Comparison of ENCODE assay signal across 15 cellular contexts in the genomic region with DNA sequence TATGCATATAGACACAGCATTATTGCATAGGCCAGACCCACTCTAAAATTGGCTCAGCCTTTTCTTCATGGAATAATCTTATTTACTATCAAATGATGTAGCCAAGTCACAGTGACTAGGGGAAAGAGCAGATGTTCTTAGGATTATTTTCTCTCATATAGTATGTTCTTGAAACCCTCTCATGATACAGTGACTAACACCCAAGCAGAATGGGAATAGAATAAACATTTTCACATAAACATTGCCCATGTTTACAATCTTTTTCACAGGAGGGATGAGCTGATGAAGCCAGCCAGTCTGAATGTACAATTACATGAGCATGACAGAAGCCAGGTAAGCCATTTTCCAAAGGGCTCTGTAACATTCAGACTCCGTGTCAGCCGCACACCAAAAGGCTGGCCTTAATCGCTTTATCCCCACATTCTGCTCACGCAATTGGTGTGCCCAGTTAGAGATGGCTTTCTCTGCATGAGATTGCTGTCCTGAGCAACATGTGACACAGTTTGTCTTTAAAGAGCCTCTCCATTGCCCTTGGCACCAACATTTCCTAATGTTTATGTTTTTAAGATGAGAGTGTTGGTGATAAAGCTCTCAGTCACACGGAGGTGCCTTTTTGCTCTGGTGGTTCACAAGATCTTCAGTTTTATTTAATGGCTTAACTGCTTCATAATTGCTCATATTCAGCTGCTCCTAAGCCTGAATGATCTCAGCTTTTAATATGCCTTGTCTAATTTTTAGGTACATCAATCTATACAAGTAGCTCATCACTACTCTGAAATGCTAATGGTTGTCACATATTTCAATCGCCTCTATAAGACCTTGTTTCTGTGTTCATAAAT.
DNase-seq lines count a peak whose midpoint lies in the region; ATAC-seq and TF ChIP-seq lines count a peak whose summit lies in the region.
"Had no signal": no experiment of that assay in that cellular context is flagged by ENCODE, and none has a peak within 500 bp of the region (broad histone marks: within the 10 kb centered on the region; RNA-seq: fewer than 3 reads in every experiment).

No MANE protein-coding gene starts in this region.

- no peaks in the 10 kb centered on the region for H3K27me3 ChIP-seq in neuronal stem cell (ENCODE audit: control insufficient read depth in 3 of 3, insufficient read depth in 3 of 3, low read depth in 1 of 3, low read length in 3 of 3)
- H3K27me3 ChIP-seq: tibial nerve had no signal

- H3K4me3 ChIP-seq in LNCaP clone FGC (ENCODE audit: low read depth, low read length) (no peak overlapping the region), neuronal stem cell (ENCODE audit: low read length in 2 of 2) (no peak overlapping the region)
- H3K4me3 ChIP-seq: tibial nerve had no signal

- H3K4me1 ChIP-seq in neuronal stem cell (ENCODE audit: control insufficient read depth in 2 of 2, insufficient read depth in 1 of 2, low read depth in 1 of 2, low read length in 2 of 2): peaks cover 2 to 10% of the 10 kb centered on the region in 2 donors
- H3K4me1 ChIP-seq: tibial nerve had no signal

- H2BK120ac ChIP-seq in neuronal stem cell (ENCODE audit: low read depth, low read length): no peak overlapping the region

- no peak overlapping the region for H3K4me2 ChIP-seq in neuronal stem cell (ENCODE audit: insufficient read depth, low read length, poor library complexity, severe bottlenecking)

- H3K79me1 ChIP-seq in neuronal stem cell (ENCODE audit: low read depth, low read length): no peaks in the 10 kb centered on the region

- no peak overlapping the region for H4K8ac ChIP-seq in neuronal stem cell (ENCODE audit: low read depth, low read length)

- ATAC-seq in HG02623 (IDR thresholded peaks at IDR 0.05; ENCODE audit: unreplicated experiment): no peak
- ATAC-seq: Right ventricle myocardium inferior had no signal

- peaks cover 0 to under 1% of the 10 kb centered on the region in 2 donors for H3K9me3 ChIP-seq in neuronal stem cell (replicated peaks in 1 of 2; ENCODE audit: control insufficient read depth in 2 of 2, insufficient read depth in 1 of 2, low read depth in 1 of 2, low read length in 2 of 2)
- H3K9me3 ChIP-seq: tibial nerve had no signal

- no peak overlapping the region for H2BK15ac ChIP-seq in neuronal stem cell (ENCODE audit: low read length)

- H2BK12ac ChIP-seq in neuronal stem cell (ENCODE audit: low read length): no peak overlapping the region

- peak; percentile 73 for DNase-seq in LNCaP clone FGC (ENCODE audit: low read depth)
- peak; percentile 79 for DNase-seq in NCI-H2029 treated with DMSO at 0.1 percent for 48 hours (lab: John Stamatoyannopoulos, UW)
- DNase-seq in NCI-H774 (lab: John Stamatoyannopoulos, UW): peak; percentile 84
- no peak for DNase-seq in neuronal stem cell (ENCODE audit: low spot score)
- no peak for DNase-seq in amygdala (lab: John Stamatoyannopoulos, UW)
- DNase-seq in GM13976 (ENCODE audit: low spot score): no peak
- DNase-seq: activated CD4-positive, alpha-beta T cell treated with anti-CD3 and anti-CD28 coated beads, Interleukin-2, amount 50 U/mL, for 1 hour; activated naive CD4-positive, alpha-beta T cell treated with Interleukin-2 at 50 U/mL for 16 hours; AML-193; anterior cingulate cortex; NCI-H226; stimulated activated CD4-positive, alpha-beta T cell treated with anti-CD3 and anti-CD28 coated beads, Interleukin-2, amount 100 ng/mL, for 24 hours had no signal

- in situ Hi-C loops in GM13976 (cut with MboI; ENCODE audit: low sequenced_read_pairs, unreplicated experiment): no loop called here

- peak overlapping the region; percentile 46 for H2AFZ ChIP-seq in neuronal stem cell (ENCODE audit: low read length)

- no peak overlapping the region for H4K91ac ChIP-seq in neuronal stem cell (ENCODE audit: low read depth, low read length, poor library complexity)

- no peaks in the 10 kb centered on the region for H3K36me3 ChIP-seq in neuronal stem cell (replicated peaks in 1 of 2; ENCODE audit: control insufficient read depth in 2 of 2, insufficient read depth in 2 of 2, low read length in 2 of 2)
- H3K36me3 ChIP-seq: tibial nerve had no signal

- WGBS in neuronal stem cell (ENCODE audit: extremely low coverage in 2 of 2, insufficient read length in 2 of 2, insufficient replicate concordance in 1 of 2), 2 donors: no CpG with 5 or more reads among the region's 6 CpGs

- no peak overlapping the region for H3K23ac ChIP-seq in neuronal stem cell (ENCODE audit: low read depth, low read length, poor library complexity)

- no peak overlapping the region for H2AK5ac ChIP-seq in neuronal stem cell (ENCODE audit: low read depth, low read length)

- H3K9ac ChIP-seq in neuronal stem cell (ENCODE audit: low read depth, low read length, poor library complexity): no peak overlapping the region

- no peak overlapping the region for H3K4ac ChIP-seq in neuronal stem cell (ENCODE audit: low read length)

- H3K27ac ChIP-seq in neuronal stem cell (replicated peaks; ENCODE audit: low read length): no peak overlapping the region
- H3K27ac ChIP-seq: tibial nerve had no signal

- no peak for TF ChIP-seq CTCF in LNCaP clone FGC (IDR thresholded peaks at IDR 0.05; ENCODE audit: control insufficient read depth, extremely low read depth, insufficient read depth)
- no peak for TF ChIP-seq CTCF in GM13976 (IDR thresholded peaks at IDR 0.05; ENCODE audit: borderline replicate concordance, control extremely low read depth, extremely low read depth, insufficient read depth, missing control alignments)

- no peak overlapping the region for H2BK5ac ChIP-seq in neuronal stem cell (ENCODE audit: low read length)

- H3K14ac ChIP-seq in neuronal stem cell (ENCODE audit: low read length): no peak overlapping the region

- no peak overlapping the region for H3K18ac ChIP-seq in neuronal stem cell (ENCODE audit: low read length)

Comparison
In these comparisons a context has a peak if more than half of its experiments do, and no peak if none do; other contexts are left out.
1. DNase-seq: peak in LNCaP clone FGC (single experiment), NCI-H2029 treated with DMSO at 0.1 percent for 48 hours (single experiment) and NCI-H774 (single experiment); none in neuronal stem cell (single experiment), amygdala (0 of 56) and GM13976 (single experiment).